Comparison of ENCODE assay signal across 28 cellular contexts in the genomic region with DNA sequence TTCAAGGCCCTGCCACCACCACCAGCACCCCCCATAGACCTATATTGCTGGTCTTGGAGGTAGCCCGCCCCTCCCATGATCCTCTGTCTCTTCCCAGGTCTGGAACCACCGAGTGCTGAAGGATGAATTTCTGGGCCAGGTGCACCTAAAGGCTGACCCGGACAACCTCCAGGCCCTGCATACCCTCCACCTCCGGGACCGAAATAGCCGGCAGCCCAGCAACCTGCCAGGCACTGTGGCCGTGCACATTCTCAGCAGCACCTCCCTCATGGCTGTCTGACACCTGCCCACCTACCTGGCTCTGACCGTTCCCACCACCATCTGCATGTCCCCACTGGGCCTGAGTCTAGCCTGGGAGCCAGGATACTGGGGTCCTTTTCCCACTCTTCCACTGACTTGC. TPM values are rescaled to one million over a fixed set of nuclear protein-coding genes. Genes with fewer than 3 reads are reported as not detected.
"Had no signal": no experiment of that assay in that cellular context is flagged by ENCODE, and none has a peak within 500 bp of the region (broad histone marks: within the 10 kb centered on the region; RNA-seq: fewer than 3 reads in every experiment).

No MANE protein-coding gene starts in this region.

- H3K9me3 Mint-ChIP-seq: mesothelial cell of epicardium had no signal

- ATAC-seq: esophagus mucosa, gastrocnemius medialis, heart left ventricle, left colon, left lobe of liver, lower lobe of right lung, mucosa of descending colon had no signal

- H3K27ac ChIP-seq: coronary artery, dorsolateral prefrontal cortex, epithelial cell of prostate, esophagus squamous epithelium, gastrocnemius medialis, heart left ventricle, left ventricle myocardium inferior, lower lobe of right lung had no signal

- DNase-seq: dermis blood vessel endothelial cell; dorsolateral prefrontal cortex; effector CD4-positive, alpha-beta T cell; effector memory CD4-positive, alpha-beta T cell; erythroblast; esophagus squamous epithelium; foreskin fibroblast; foreskin melanocyte; gastrocnemius medialis; hippocampal formation; kidney glomerular epithelial cell; left colon; left ventricle myocardium inferior; lower lobe of right lung; mesenchymal stem cell had no signal

- H3K27me3 ChIP-seq: dorsolateral prefrontal cortex, gastrocnemius medialis had no signal

- H3K4me3 ChIP-seq: coronary artery, dorsolateral prefrontal cortex, esophagus squamous epithelium, gastrocnemius medialis, heart left ventricle, left ventricle myocardium inferior, lower lobe of right lung, mucosa of descending colon had no signal

- H3K4me3 Mint-ChIP-seq: mesothelial cell of epicardium had no signal

- H3K9me3 ChIP-seq: esophagus squamous epithelium, gastrocnemius medialis, heart left ventricle, left ventricle myocardium inferior, lower lobe of right lung, mucosa of descending colon had no signal

- H3K27ac Mint-ChIP-seq: mesothelial cell of epicardium had no signal

- H3K36me3 ChIP-seq: gastrocnemius medialis, left ventricle myocardium inferior had no signal

RNA-seq across cellular contexts. Expression of gene OMP, which starts 21.0 kb away (rescaled TPM):
- total RNA-seq: dermis blood vessel endothelial cell, esophagus mucosa, gastrocnemius medialis, glomerular endothelial cell, heart left ventricle, left ventricle myocardium inferior, lower leg skin, lower lobe of right lung, lung microvascular endothelial cell, mesenteric fat pad, myocyte had no signal
- polyA plus RNA-seq: heart left ventricle, keratinocyte had no signal
